ENCODE assay signal across 23 cellular contexts in genomic region chr7:80602007-80602406, GRCh38. TPM values are rescaled to one million over a fixed set of nuclear protein-coding genes. Genes with fewer than 3 reads are reported as not detected.
"Had no signal": no experiment of that assay in that cellular context is flagged by ENCODE, and none has a peak within 500 bp of the region (broad histone marks: within the 10 kb centered on the region; RNA-seq: fewer than 3 reads in every experiment).

No MANE protein-coding gene starts in this region.

- H3K27ac Mint-ChIP-seq: activated naive CD8-positive, alpha-beta T cell treated with anti-CD3 and anti-CD28 coated beads, Interleukin-2, amount 10 ng/mL, durations not matched to agents 7 days and 5 days; activated T-cell treated with anti-CD3 and anti-CD28 coated beads, Interleukin-2, amount 50 U/mL, for 24 hours; dendritic cell treated with granulocyte-macrophage colony-stimulating factor and Interleukin-4, amounts not matched to agents 40 ng/mL and 50 ng/mL, for 4 days; stimulated activated naive CD8-positive, alpha-beta T cell treated with anti-CD3 and anti-CD28 coated beads, Interleukin-15, Interleukin-2, amounts not matched to agents 100 ng/mL and 50 ng/mL, for 24 hours; T-helper 1 cell treated with Interleukin-12 subunit alpha and Interleukin-12 subunit beta and Interleukin-4 antibody, amounts not matched to agents 30 μg/mL and 1 μg/mL, for 36 hours; WTC11 had no signal

- H3K27me3 ChIP-seq: cardiac muscle cell, foreskin keratinocyte, suprapubic skin, tibial nerve had no signal

- H3K4me1 Mint-ChIP-seq: activated naive CD8-positive, alpha-beta T cell treated with anti-CD3 and anti-CD28 coated beads, Interleukin-2, amount 10 ng/mL, durations not matched to agents 7 days and 5 days; WTC11 had no signal

- H3K9me3 ChIP-seq: mucosa of descending colon, suprapubic skin, tibial nerve had no signal

- H3K4me1 ChIP-seq: foreskin keratinocyte, suprapubic skin had no signal

- H3K4me3 Mint-ChIP-seq: activated naive CD8-positive, alpha-beta T cell treated with anti-CD3 and anti-CD28 coated beads, Interleukin-2, amount 10 ng/mL, durations not matched to agents 7 days and 5 days; activated T-cell treated with anti-CD3 and anti-CD28 coated beads, Interleukin-2, amount 50 U/mL, for 24 hours; dendritic cell treated with granulocyte-macrophage colony-stimulating factor and Interleukin-4, amounts not matched to agents 40 ng/mL and 50 ng/mL, for 4 days; stimulated activated naive CD8-positive, alpha-beta T cell treated with anti-CD3 and anti-CD28 coated beads, Interleukin-15, Interleukin-2, amounts not matched to agents 100 ng/mL and 50 ng/mL, for 24 hours; T-helper 1 cell treated with Interleukin-12 subunit alpha and Interleukin-12 subunit beta and Interleukin-4 antibody, amounts not matched to agents 30 μg/mL and 1 μg/mL, for 36 hours; WTC11 had no signal

- H3K36me3 Mint-ChIP-seq: activated naive CD8-positive, alpha-beta T cell treated with anti-CD3 and anti-CD28 coated beads, Interleukin-2, amount 10 ng/mL, durations not matched to agents 7 days and 5 days; WTC11 had no signal

- ATAC-seq: foreskin keratinocyte, mucosa of descending colon, WTC11 had no signal

- H3K27ac ChIP-seq: cardiac muscle cell, foreskin keratinocyte, suprapubic skin had no signal

- H3K36me3 ChIP-seq: cardiac muscle cell, suprapubic skin, tibial nerve had no signal

- DNase-seq: activated CD8-positive, alpha-beta memory T cell treated with anti-CD3 and anti-CD28 coated beads for 24 hours; activated CD8-positive, alpha-beta memory T cell treated with anti-CD3 and anti-CD28 coated beads, Interleukin-2, amount 50 U/mL, for 4 hours; activated naive CD4-positive, alpha-beta T cell treated with Interleukin-2 at 50 U/mL for 16 hours; activated naive CD8-positive, alpha-beta T cell treated with anti-CD3 and anti-CD28 coated beads, Interleukin-2, amount 10 ng/mL, durations not matched to agents 7 days and 5 days; activated T-cell treated with anti-CD3 and anti-CD28 coated beads, Interleukin-2, amount 50 U/mL, for 24 hours; amygdala; effector CD4-positive, alpha-beta T cell; foreskin keratinocyte; hippocampal formation; mesendoderm; mucosa of descending colon; nucleus accumbens; retina; stimulated activated CD4-positive, alpha-beta T cell treated with anti-CD3 and anti-CD28 coated beads, Interleukin-1b, Interleukin-23, amount 100 ng/mL, for 48 hours; T1000 had no signal

- H3K27me3 Mint-ChIP-seq: activated naive CD8-positive, alpha-beta T cell treated with anti-CD3 and anti-CD28 coated beads, Interleukin-2, amount 10 ng/mL, durations not matched to agents 7 days and 5 days; activated T-cell treated with anti-CD3 and anti-CD28 coated beads, Interleukin-2, amount 50 U/mL, for 24 hours; stimulated activated naive CD8-positive, alpha-beta T cell treated with anti-CD3 and anti-CD28 coated beads, Interleukin-15, Interleukin-2, amounts not matched to agents 100 ng/mL and 50 ng/mL, for 24 hours had no signal

- H3K9me3 Mint-ChIP-seq: activated naive CD8-positive, alpha-beta T cell treated with anti-CD3 and anti-CD28 coated beads, Interleukin-2, amount 10 ng/mL, durations not matched to agents 7 days and 5 days; activated T-cell treated with anti-CD3 and anti-CD28 coated beads, Interleukin-2, amount 50 U/mL, for 24 hours; dendritic cell treated with granulocyte-macrophage colony-stimulating factor and Interleukin-4, amounts not matched to agents 40 ng/mL and 50 ng/mL, for 4 days; stimulated activated naive CD8-positive, alpha-beta T cell treated with anti-CD3 and anti-CD28 coated beads, Interleukin-15, Interleukin-2, amounts not matched to agents 100 ng/mL and 50 ng/mL, for 24 hours; T-helper 1 cell treated with Interleukin-12 subunit alpha and Interleukin-12 subunit beta and Interleukin-4 antibody, amounts not matched to agents 30 μg/mL and 1 μg/mL, for 36 hours; WTC11 had no signal

- H3K4me3 ChIP-seq: cardiac muscle cell, mucosa of descending colon, suprapubic skin, tibial nerve had no signal

RNA-seq across cellular contexts. Expression of gene CD36, which starts 36.4 kb away (rescaled TPM):
- total RNA-seq: epithelial cell of proximal tubule, foreskin keratinocyte had no signal
